15 cellular contexts compared by ENCODE assay signal in genomic region chr10:11232222-11232961, GRCh38.
DNase-seq lines count a peak whose midpoint lies in the region; ATAC-seq, FAIRE-seq and TF ChIP-seq lines count a peak whose summit lies in the region.
"Had no signal": no experiment of that assay in that cellular context is flagged by ENCODE, and none has a peak within 500 bp of the region (broad histone marks: within the 10 kb centered on the region; RNA-seq: fewer than 3 reads in every experiment).

No MANE protein-coding gene starts in this region.

- intact Hi-C loops in spleen (cut with DNase I; ENCODE audit: low total_unique reads) = no loop called here

- TF ChIP-seq CTCF in bronchial epithelial cell (IDR thresholded peaks at IDR 0.05; ENCODE audit: insufficient read depth, low read length, severe bottlenecking) (no peak), spleen (IDR thresholded peaks at IDR 0.05 in 8 of 11, conservative IDR thresholded peaks at IDR 0.05 in 3 of 11) (no peak)

- no peak for TF ChIP-seq POLR2A in spleen (IDR thresholded peaks at IDR 0.05)

- peak overlapping the region; percentile 42 for H3K4me3 ChIP-seq in CD4-positive, CD25-positive, alpha-beta regulatory T cell (ENCODE audit: low read depth, low read length)
- no peak overlapping the region for H3K4me3 ChIP-seq in bronchial epithelial cell (ENCODE audit: low read depth, low read length)
- no peak overlapping the region for H3K4me3 ChIP-seq in SJCRH30
- no peak overlapping the region for H3K4me3 ChIP-seq in spleen
- H3K4me3 ChIP-seq in effector memory CD4-positive, alpha-beta T cell (ENCODE audit: insufficient read depth, low read depth, low read length, poor library complexity, severe bottlenecking) = no peak overlapping the region
- H3K4me3 ChIP-seq: left ventricle myocardium inferior, prostate gland had no signal

- peak overlapping the region; percentile 44 for H3K27ac ChIP-seq in CD4-positive, CD25-positive, alpha-beta regulatory T cell (ENCODE audit: insufficient read depth, low read length, poor library complexity, severe bottlenecking)
- H3K27ac ChIP-seq in SJCRH30 (no peak overlapping the region), spleen (no peak overlapping the region)
- no peak overlapping the region for H3K27ac ChIP-seq in effector memory CD4-positive, alpha-beta T cell (ENCODE audit: insufficient read depth, low read length, poor library complexity, severe bottlenecking)
- H3K27ac ChIP-seq: left ventricle myocardium inferior, prostate gland had no signal

- H3K4me1 ChIP-seq in CD4-positive, CD25-positive, alpha-beta regulatory T cell (ENCODE audit: control insufficient read depth, insufficient read depth, low read length, poor library complexity, severe bottlenecking) = peaks cover 94% of the 10 kb centered on the region
- H3K4me1 ChIP-seq in SJCRH30 (no peaks in the 10 kb centered on the region), spleen (peaks cover 19 to 97% (median 69%) of the 10 kb centered on the region in 6 donors)
- H3K4me1 ChIP-seq in effector memory CD4-positive, alpha-beta T cell (ENCODE audit: control insufficient read depth, insufficient read depth, low read length, poor library complexity, severe bottlenecking) = peaks cover 62% of the 10 kb centered on the region

- 73 to 86% (median 84%) methylated on average over 8 of the region's 8 CpGs for WGBS in spleen, 5 donors

- H3K9me3 ChIP-seq in CD4-positive, CD25-positive, alpha-beta regulatory T cell (ENCODE audit: control insufficient read depth in 2 of 2, low read length in 2 of 2) = no peaks in the 10 kb centered on the region
- H3K9me3 ChIP-seq in T-helper 17 cell (ENCODE audit: control insufficient read depth, low read length, poor library complexity, severe bottlenecking) (no peaks in the 10 kb centered on the region), SJCRH30 (replicated peaks) (no peaks in the 10 kb centered on the region), spleen (no peaks in the 10 kb centered on the region)
- no peaks in the 10 kb centered on the region for H3K9me3 ChIP-seq in effector memory CD4-positive, alpha-beta T cell (ENCODE audit: control insufficient read depth, low read length)
- H3K9me3 ChIP-seq: prostate gland had no signal

- H3K36me3 Mint-ChIP-seq in CD4-positive, CD25-positive, alpha-beta regulatory T cell = peaks cover 32% of the 10 kb centered on the region
- H3K36me3 Mint-ChIP-seq in T-helper 17 cell (ENCODE audit: low read depth) = peaks cover 14% of the 10 kb centered on the region
- H3K36me3 Mint-ChIP-seq: type B pancreatic cell had no signal

- peaks cover 48 to 98% (median 86%) of the 10 kb centered on the region in 4 donors for H3K4me1 Mint-ChIP-seq in CD4-positive, CD25-positive, alpha-beta regulatory T cell
- peaks cover 81% of the 10 kb centered on the region for H3K4me1 Mint-ChIP-seq in T-helper 17 cell

- H3K36me3 ChIP-seq in CD4-positive, CD25-positive, alpha-beta regulatory T cell (ENCODE audit: control insufficient read depth, insufficient read depth, low read length) = peaks cover 44% of the 10 kb centered on the region
- H3K36me3 ChIP-seq in bronchial epithelial cell (ENCODE audit: control insufficient read depth, insufficient read depth, low read length) (no peaks in the 10 kb centered on the region), SJCRH30 (peaks cover 21% of the 10 kb centered on the region), spleen (peaks cover 0 to 75% (median 0%) of the 10 kb centered on the region in 6 donors)
- H3K36me3 ChIP-seq in effector memory CD4-positive, alpha-beta T cell (ENCODE audit: control insufficient read depth, insufficient read depth, low read length) = peaks cover 14% of the 10 kb centered on the region
- H3K36me3 ChIP-seq: prostate gland had no signal

- peak; percentile 55 to 57 for ATAC-seq in CD4-positive, CD25-positive, alpha-beta regulatory T cell (ENCODE audit: low read depth in 2 of 2)
- ATAC-seq in GM18502 (IDR thresholded peaks at IDR 0.05; ENCODE audit: poor library complexity, unreplicated experiment) (peak; percentile 36), T-helper 17 cell (no peak)

- H3K27me3 ChIP-seq in CD4-positive, CD25-positive, alpha-beta regulatory T cell (ENCODE audit: control insufficient read depth, insufficient read depth, low read length) = no peaks in the 10 kb centered on the region
- H3K27me3 ChIP-seq in bronchial epithelial cell (ENCODE audit: control insufficient read depth, insufficient read depth, low read length) = no peaks in the 10 kb centered on the region
- H3K27me3 ChIP-seq in SJCRH30 = no peaks in the 10 kb centered on the region
- H3K27me3 ChIP-seq in spleen (replicated peaks in 1 of 7) = no peaks in the 10 kb centered on the region
- no peaks in the 10 kb centered on the region for H3K27me3 ChIP-seq in effector memory CD4-positive, alpha-beta T cell (replicated peaks; ENCODE audit: control insufficient read depth, insufficient read depth, low read length, poor library complexity, severe bottlenecking)

- DNase-seq in CD4-positive, CD25-positive, alpha-beta regulatory T cell = peak in 1 of 3 donors; percentile 31
- DNase-seq in T-helper 17 cell (no peak), bronchial epithelial cell (ENCODE audit: low read depth) (no peak), RKO (ENCODE audit: low spot score) (no peak), SJCRH30 (no peak), spleen (no peak)
- no peak for DNase-seq in effector memory CD4-positive, alpha-beta T cell
- DNase-seq: left ventricle myocardium inferior, MM.1S, SHP77, T1000 had no signal

- FAIRE-seq in bronchial epithelial cell (lab: Jason Lieb, UNC) = peak; percentile 7
- FAIRE-seq: HTR-8/SVneo had no signal

- no peaks in the 10 kb centered on the region for H3K27me3 Mint-ChIP-seq in CD4-positive, CD25-positive, alpha-beta regulatory T cell
- H3K27me3 Mint-ChIP-seq in T-helper 17 cell = no peaks in the 10 kb centered on the region

- H3K9me3 Mint-ChIP-seq in CD4-positive, CD25-positive, alpha-beta regulatory T cell = no peaks in the 10 kb centered on the region
- H3K9me3 Mint-ChIP-seq: type B pancreatic cell had no signal

- H3K27ac Mint-ChIP-seq in CD4-positive, CD25-positive, alpha-beta regulatory T cell = peak overlapping the region; percentile 39 to 92 (median 79)
- H3K27ac Mint-ChIP-seq in T-helper 17 cell = peak overlapping the region; percentile 98
- H3K27ac Mint-ChIP-seq: type B pancreatic cell had no signal

- H3K4me3 Mint-ChIP-seq in CD4-positive, CD25-positive, alpha-beta regulatory T cell = peak overlapping the region; percentile 9 to 69 (median 46)
- H3K4me3 Mint-ChIP-seq in T-helper 17 cell = peak overlapping the region; percentile 37
- H3K4me3 Mint-ChIP-seq: type B pancreatic cell had no signal
